ENCODE assay signal across 19 cellular contexts in genomic region chr22:39712938-39713525, GRCh38.
DNase-seq lines count a peak whose midpoint lies in the region; ATAC-seq and TF ChIP-seq lines count a peak whose summit lies in the region.
"Had no signal": no experiment of that assay in that cellular context is flagged by ENCODE, and none has a peak within 500 bp of the region (broad histone marks: within the 10 kb centered on the region; RNA-seq: fewer than 3 reads in every experiment).

No MANE protein-coding gene starts in this region.

- TF ChIP-seq CTCF in brain (conservative IDR thresholded peaks at IDR 0.05) (no peak), neural progenitor cell (IDR thresholded peaks at IDR 0.05) (no peak), upper lobe of right lung (IDR thresholded peaks at IDR 0.05) (no peak)

- peaks cover 9% of the 10 kb centered on the region for H3K27me3 Mint-ChIP-seq in brain
- peaks cover 8% of the 10 kb centered on the region for H3K27me3 Mint-ChIP-seq in neural progenitor cell (ENCODE audit: insufficient read depth, low read depth)
- H3K27me3 Mint-ChIP-seq: CD4-positive, CD25-positive, alpha-beta regulatory T cell had no signal

- DNase-seq in Karpas-422 = peak; percentile 62
- peak; percentile 45 for DNase-seq in neural progenitor cell (ENCODE audit: low spot score)
- DNase-seq in upper lobe of right lung = peak; percentile 50
- DNase-seq in DMS 273 (lab: John Stamatoyannopoulos, UW; ENCODE audit: unreplicated experiment) = no peak
- DNase-seq: AML-193; Caco-2; CD4-positive, CD25-positive, alpha-beta regulatory T cell; DMS153; GM23248; HCEC 1CT; KBM-7; NCI-H1048; NCI-H146; NCI-H2081 treated with DMSO at 0.1 percent for 48 hours; NK-92 treated with Interleukin-12 subunit alpha and Interleukin-12 subunit beta, amount 100 ng/mL, for 24 hours had no signal

- no peak overlapping the region for H3K27ac ChIP-seq in Karpas-422 (ENCODE audit: low read length)
- no peak overlapping the region for H3K27ac ChIP-seq in neural progenitor cell
- H3K27ac ChIP-seq in upper lobe of right lung = no peak overlapping the region
- H3K27ac ChIP-seq: GM23248, Peyer's patch had no signal

- H3K4me3 ChIP-seq in Karpas-422 (ENCODE audit: low read length) = no peak overlapping the region
- no peak overlapping the region for H3K4me3 ChIP-seq in neural progenitor cell
- H3K4me3 ChIP-seq in upper lobe of right lung = no peak overlapping the region
- H3K4me3 ChIP-seq: GM23248, Peyer's patch had no signal

- H3K27me3 ChIP-seq in Karpas-422 (ENCODE audit: low read length) (no peaks in the 10 kb centered on the region), neural progenitor cell (peaks cover 11% of the 10 kb centered on the region), upper lobe of right lung (no peaks in the 10 kb centered on the region)
- H3K27me3 ChIP-seq: Peyer's patch had no signal

- H3K9me3 ChIP-seq in Karpas-422 (ENCODE audit: low read length) (no peaks in the 10 kb centered on the region), neural progenitor cell (ENCODE audit: low read depth) (no peaks in the 10 kb centered on the region), upper lobe of right lung (no peaks in the 10 kb centered on the region)
- H3K9me3 ChIP-seq: Caco-2, Peyer's patch had no signal

- H3K4me1 ChIP-seq in Karpas-422 (ENCODE audit: low read length) (peaks cover 5% of the 10 kb centered on the region), neural progenitor cell (peaks cover 14% of the 10 kb centered on the region), upper lobe of right lung (no peaks in the 10 kb centered on the region)

- H3K9me3 Mint-ChIP-seq in brain (peaks cover 0 to 5% (median 0%) of the 10 kb centered on the region in 5 experiments), neural progenitor cell (no peaks in the 10 kb centered on the region)
- H3K9me3 Mint-ChIP-seq: CD4-positive, CD25-positive, alpha-beta regulatory T cell had no signal

- H3F3A ChIP-seq in neural progenitor cell (ENCODE audit: low read depth) = peaks cover 11% of the 10 kb centered on the region

- no peak overlapping the region for H3K9ac ChIP-seq in Karpas-422 (ENCODE audit: low read length)
- no peak overlapping the region for H3K9ac ChIP-seq in neural progenitor cell
- H3K9ac ChIP-seq: GM23248 had no signal

- H3K36me3 Mint-ChIP-seq in brain = no peaks in the 10 kb centered on the region
- no peaks in the 10 kb centered on the region for H3K36me3 Mint-ChIP-seq in neural progenitor cell
- H3K36me3 Mint-ChIP-seq: CD4-positive, CD25-positive, alpha-beta regulatory T cell had no signal

- no peaks in the 10 kb centered on the region for H3K79me2 ChIP-seq in Karpas-422 (ENCODE audit: low read length)
- H3K79me2 ChIP-seq in neural progenitor cell (ENCODE audit: low read depth) = no peaks in the 10 kb centered on the region

- H4K20me1 ChIP-seq in Karpas-422 (ENCODE audit: insufficient read depth, low read depth, low read length) (no peaks in the 10 kb centered on the region; the same call in 1 of the 2 replicates), neural progenitor cell (ENCODE audit: low read depth) (peaks cover 6% of the 10 kb centered on the region)

- H3K36me3 ChIP-seq in Karpas-422 (ENCODE audit: insufficient read depth, low read length) = no peaks in the 10 kb centered on the region
- H3K36me3 ChIP-seq in neural progenitor cell = no peaks in the 10 kb centered on the region
- H3K36me3 ChIP-seq in upper lobe of right lung = no peaks in the 10 kb centered on the region
- H3K36me3 ChIP-seq: Peyer's patch had no signal

- H3K27ac Mint-ChIP-seq in brain (peak overlapping the region in 3 of 5 experiments; percentile 31 to 91 (median 69)), neural progenitor cell (peak overlapping the region; percentile 23)

- H2AFZ ChIP-seq in Karpas-422 (ENCODE audit: low read length) (no peak overlapping the region), neural progenitor cell (replicated peaks) (no peak overlapping the region)
- H2AFZ ChIP-seq: GM23248 had no signal

- ATAC-seq in upper lobe of right lung = no peak
- no peak for ATAC-seq in HG03521 (IDR thresholded peaks at IDR 0.05; ENCODE audit: unreplicated experiment)
- no peak for ATAC-seq in GM18868 (IDR thresholded peaks at IDR 0.05; ENCODE audit: unreplicated experiment)

- H3K9me2 ChIP-seq in Karpas-422 (replicated peaks; ENCODE audit: insufficient read depth, low read length) = no peaks in the 10 kb centered on the region

- intact Hi-C loops in upper lobe of right lung (cut with DNase I) = no loop called here

- H3K4me1 Mint-ChIP-seq in brain = peaks cover 77% of the 10 kb centered on the region
- H3K4me1 Mint-ChIP-seq in neural progenitor cell = peaks cover 49% of the 10 kb centered on the region
- H3K4me1 Mint-ChIP-seq: CD4-positive, CD25-positive, alpha-beta regulatory T cell had no signal

- H3K4me3 Mint-ChIP-seq in brain = no peak overlapping the region
- H3K4me3 Mint-ChIP-seq in neural progenitor cell = no peak overlapping the region
- H3K4me3 Mint-ChIP-seq: CD4-positive, CD25-positive, alpha-beta regulatory T cell had no signal

- H3K4me2 ChIP-seq in Karpas-422 (ENCODE audit: low read depth, low read length, poor library complexity, severe bottlenecking) (no peak overlapping the region), neural progenitor cell (peak overlapping the region; percentile 21)
